1 cellular context compared by ENCODE assay signal in the genomic region with DNA sequence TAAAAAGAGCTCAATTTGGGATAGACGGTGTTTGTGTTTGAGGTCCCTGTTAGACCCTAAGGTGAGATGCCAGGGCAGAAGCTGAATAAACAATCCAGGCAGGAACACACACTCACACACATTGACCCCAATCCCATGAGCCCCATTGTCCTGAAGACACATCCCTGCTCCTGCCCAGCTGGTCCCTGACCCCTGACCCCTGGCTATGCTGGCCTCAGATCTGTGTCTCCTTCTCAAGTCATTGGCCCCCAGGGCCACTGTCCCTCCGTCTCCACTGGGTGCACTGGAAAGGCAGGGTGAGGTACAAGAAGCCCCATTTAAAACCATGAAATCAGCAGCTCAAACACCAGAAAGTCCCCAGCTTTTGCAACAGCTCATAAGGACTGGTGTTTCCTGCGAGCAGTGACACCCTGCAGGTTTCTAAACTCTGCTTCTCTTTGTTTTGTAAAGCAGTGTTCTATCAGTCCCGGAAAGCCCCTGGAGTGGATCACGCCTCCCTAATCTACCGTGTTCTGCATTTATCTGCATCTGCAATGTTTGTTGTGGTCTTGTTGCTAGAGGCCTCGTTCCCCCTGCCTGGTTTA.
TF ChIP-seq lines count a peak whose summit lies in the region.

No MANE protein-coding gene starts in this region.

TF ChIP-seq in HepG2, 621 proteins besides CTCF, POLR2A, EP300 and RAD21 (continued from another document):
- TF ChIP-seq, protein P1, sequence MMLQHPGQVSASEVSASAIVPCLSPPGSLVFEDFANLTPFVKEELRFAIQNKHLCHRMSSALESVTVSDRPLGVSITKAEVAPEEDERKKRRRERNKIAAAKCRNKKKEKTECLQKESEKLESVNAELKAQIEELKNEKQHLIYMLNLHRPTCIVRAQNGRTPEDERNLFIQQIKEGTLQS (CRISPR knock-in tag; IDR thresholded peaks at IDR 0.05): no peak
- no peak for TF ChIP-seq BRF2 (CRISPR knock-in tag; IDR thresholded peaks at IDR 0.05)
- peak; percentile 33; the same call in 1 of the 2 replicates for TF ChIP-seq SPEN (CRISPR knock-in tag; IDR thresholded peaks at IDR 0.05; ENCODE audit: low read depth)
- no peak for TF ChIP-seq FOXP1 (IDR thresholded peaks at IDR 0.05)
- TF ChIP-seq FOXP1 (CRISPR knock-in tag; IDR thresholded peaks at IDR 0.05): peak; percentile 27; the same call in 1 of the 2 replicates
- no peak for TF ChIP-seq MEF2D (CRISPR knock-in tag; IDR thresholded peaks at IDR 0.05)
- no peak for TF ChIP-seq U2AF2 (IDR thresholded peaks at IDR 0.05; ENCODE audit: low read depth, low read length)
- no peak for TF ChIP-seq NCOA2 (CRISPR knock-in tag; IDR thresholded peaks at IDR 0.05)
- TF ChIP-seq TGIF2 (CRISPR knock-in tag; IDR thresholded peaks at IDR 0.05): no peak
- TF ChIP-seq SMC3 (IDR thresholded peaks at IDR 0.05; ENCODE audit: low read length): no peak
- TF ChIP-seq ISX (CRISPR knock-in tag; conservative IDR thresholded peaks at IDR 0.05): no peak
- no peak for TF ChIP-seq KDM3A (CRISPR knock-in tag; IDR thresholded peaks at IDR 0.05; ENCODE audit: low read depth)
- no peak for TF ChIP-seq ZFP41 (CRISPR knock-in tag; IDR thresholded peaks at IDR 0.05; ENCODE audit: borderline replicate concordance)
- TF ChIP-seq HDAC1 (CRISPR knock-in tag; IDR thresholded peaks at IDR 0.05): no peak
- TF ChIP-seq DNMT1 (CRISPR knock-in tag; IDR thresholded peaks at IDR 0.05): no peak
- TF ChIP-seq, protein P2, sequence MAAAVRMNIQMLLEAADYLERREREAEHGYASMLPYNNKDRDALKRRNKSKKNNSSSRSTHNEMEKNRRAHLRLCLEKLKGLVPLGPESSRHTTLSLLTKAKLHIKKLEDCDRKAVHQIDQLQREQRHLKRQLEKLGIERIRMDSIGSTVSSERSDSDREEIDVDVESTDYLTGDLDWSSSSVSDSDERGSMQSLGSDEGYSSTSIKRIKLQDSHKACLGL (CRISPR knock-in tag; IDR thresholded peaks at IDR 0.05): no peak
- TF ChIP-seq RBM22 (optimal IDR thresholded peaks at IDR 0.05; ENCODE audit: low read length): no peak
- no peak for TF ChIP-seq ATF2 (CRISPR knock-in tag; IDR thresholded peaks at IDR 0.05)
- no peak for TF ChIP-seq ZC3H13 (CRISPR knock-in tag; IDR thresholded peaks at IDR 0.05)
- no peak for TF ChIP-seq ZNF331 (CRISPR knock-in tag; IDR thresholded peaks at IDR 0.05)
- TF ChIP-seq KDM6A (CRISPR knock-in tag; IDR thresholded peaks at IDR 0.05; ENCODE audit: low read depth): no peak
- no peak for TF ChIP-seq ZFP36 (IDR thresholded peaks at IDR 0.05; ENCODE audit: borderline replicate concordance, low read depth, low read length, partially characterized antibody)
- TF ChIP-seq ZNF704 (CRISPR knock-in tag; IDR thresholded peaks at IDR 0.05; ENCODE audit: borderline replicate concordance): no peak
- no peak for TF ChIP-seq ATM (IDR thresholded peaks at IDR 0.05; ENCODE audit: borderline replicate concordance)
- TF ChIP-seq ZBTB44 (CRISPR knock-in tag; IDR thresholded peaks at IDR 0.05): no peak
- TF ChIP-seq, protein P3, sequence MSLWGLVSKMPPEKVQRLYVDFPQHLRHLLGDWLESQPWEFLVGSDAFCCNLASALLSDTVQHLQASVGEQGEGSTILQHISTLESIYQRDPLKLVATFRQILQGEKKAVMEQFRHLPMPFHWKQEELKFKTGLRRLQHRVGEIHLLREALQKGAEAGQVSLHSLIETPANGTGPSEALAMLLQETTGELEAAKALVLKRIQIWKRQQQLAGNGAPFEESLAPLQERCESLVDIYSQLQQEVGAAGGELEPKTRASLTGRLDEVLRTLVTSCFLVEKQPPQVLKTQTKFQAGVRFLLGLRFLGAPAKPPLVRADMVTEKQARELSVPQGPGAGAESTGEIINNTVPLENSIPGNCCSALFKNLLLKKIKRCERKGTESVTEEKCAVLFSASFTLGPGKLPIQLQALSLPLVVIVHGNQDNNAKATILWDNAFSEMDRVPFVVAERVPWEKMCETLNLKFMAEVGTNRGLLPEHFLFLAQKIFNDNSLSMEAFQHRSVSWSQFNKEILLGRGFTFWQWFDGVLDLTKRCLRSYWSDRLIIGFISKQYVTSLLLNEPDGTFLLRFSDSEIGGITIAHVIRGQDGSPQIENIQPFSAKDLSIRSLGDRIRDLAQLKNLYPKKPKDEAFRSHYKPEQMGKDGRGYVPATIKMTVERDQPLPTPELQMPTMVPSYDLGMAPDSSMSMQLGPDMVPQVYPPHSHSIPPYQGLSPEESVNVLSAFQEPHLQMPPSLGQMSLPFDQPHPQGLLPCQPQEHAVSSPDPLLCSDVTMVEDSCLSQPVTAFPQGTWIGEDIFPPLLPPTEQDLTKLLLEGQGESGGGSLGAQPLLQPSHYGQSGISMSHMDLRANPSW (CRISPR knock-in tag; IDR thresholded peaks at IDR 0.05; ENCODE audit: borderline replicate concordance): no peak
- no peak for TF ChIP-seq MTF2 (CRISPR knock-in tag; IDR thresholded peaks at IDR 0.05; ENCODE audit: borderline replicate concordance)
- TF ChIP-seq ZNF12 (CRISPR knock-in tag; IDR thresholded peaks at IDR 0.05): no peak
- TF ChIP-seq ZFX (CRISPR knock-in tag; IDR thresholded peaks at IDR 0.05; ENCODE audit: low read depth): peak; percentile 26; the same call in 1 of the 2 replicates
- no peak for TF ChIP-seq MBD4 (IDR thresholded peaks at IDR 0.05; ENCODE audit: borderline replicate concordance, low read length)
- TF ChIP-seq, protein P4, sequence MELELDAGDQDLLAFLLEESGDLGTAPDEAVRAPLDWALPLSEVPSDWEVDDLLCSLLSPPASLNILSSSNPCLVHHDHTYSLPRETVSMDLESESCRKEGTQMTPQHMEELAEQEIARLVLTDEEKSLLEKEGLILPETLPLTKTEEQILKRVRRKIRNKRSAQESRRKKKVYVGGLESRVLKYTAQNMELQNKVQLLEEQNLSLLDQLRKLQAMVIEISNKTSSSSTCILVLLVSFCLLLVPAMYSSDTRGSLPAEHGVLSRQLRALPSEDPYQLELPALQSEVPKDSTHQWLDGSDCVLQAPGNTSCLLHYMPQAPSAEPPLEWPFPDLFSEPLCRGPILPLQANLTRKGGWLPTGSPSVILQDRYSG (CRISPR knock-in tag; IDR thresholded peaks at IDR 0.05): no peak
